ENCODE assay signal across 1 cellular context in the genomic region with DNA sequence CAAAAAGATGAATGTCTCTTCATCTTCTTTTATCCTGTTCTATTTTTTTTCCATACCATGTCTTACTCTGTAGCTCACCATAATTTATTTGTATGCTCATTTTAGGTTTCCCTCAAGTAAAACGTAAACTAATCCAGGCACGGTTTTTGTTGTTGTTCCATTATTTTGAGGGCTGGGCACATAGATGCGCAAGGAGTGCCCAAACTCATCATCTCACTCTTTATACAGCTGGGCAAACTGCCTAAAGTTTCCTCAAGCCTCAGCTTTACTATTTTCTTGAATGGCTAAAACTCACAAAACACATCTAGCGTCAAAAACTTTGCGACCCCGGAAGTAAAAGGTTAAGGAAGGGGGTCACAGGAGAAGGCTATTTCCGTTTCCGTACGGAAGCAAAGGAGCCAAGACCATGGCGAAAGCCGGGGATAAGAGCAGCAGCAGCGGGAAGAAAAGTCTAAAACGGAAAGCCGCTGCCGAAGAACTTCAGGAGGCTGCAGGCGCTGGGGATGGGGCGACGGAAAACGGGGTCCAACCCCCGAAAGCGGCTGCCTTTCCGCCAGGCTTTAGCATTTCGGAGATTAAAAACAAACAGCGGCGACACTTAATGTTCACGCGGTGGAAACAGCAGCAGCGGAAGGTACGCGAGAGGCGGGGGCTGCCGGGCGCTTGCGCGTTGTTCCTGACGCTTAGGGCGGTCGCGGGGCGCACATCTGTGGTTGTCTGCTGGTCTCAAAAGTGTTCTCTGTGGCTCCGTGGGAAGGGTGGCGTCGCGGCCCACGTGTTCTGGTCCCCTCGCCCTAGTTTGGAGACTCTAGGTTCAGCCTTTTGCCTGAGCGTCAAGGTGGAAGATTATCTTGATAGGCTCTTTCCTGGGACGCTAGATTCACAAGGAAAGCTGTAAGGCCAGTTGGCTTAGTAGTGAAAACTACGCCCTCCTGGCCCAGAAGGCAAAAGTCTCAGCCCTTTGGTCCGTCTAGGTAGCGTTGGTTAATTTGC.
TF ChIP-seq lines count a peak whose summit lies in the region.

A gene with protein sequence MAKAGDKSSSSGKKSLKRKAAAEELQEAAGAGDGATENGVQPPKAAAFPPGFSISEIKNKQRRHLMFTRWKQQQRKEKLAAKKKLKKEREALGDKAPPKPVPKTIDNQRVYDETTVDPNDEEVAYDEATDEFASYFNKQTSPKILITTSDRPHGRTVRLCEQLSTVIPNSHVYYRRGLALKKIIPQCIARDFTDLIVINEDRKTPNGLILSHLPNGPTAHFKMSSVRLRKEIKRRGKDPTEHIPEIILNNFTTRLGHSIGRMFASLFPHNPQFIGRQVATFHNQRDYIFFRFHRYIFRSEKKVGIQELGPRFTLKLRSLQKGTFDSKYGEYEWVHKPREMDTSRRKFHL (plus strand): TSS at position 391 of the 993 bp plus-strand sequence. CDS start 16 bp downstream, at position 407.

TF ChIP-seq in WTC11, 78 proteins besides CTCF, POLR2A, EP300 and RAD21 (continued from another document and continues in another):
- TF ChIP-seq, protein P1, sequence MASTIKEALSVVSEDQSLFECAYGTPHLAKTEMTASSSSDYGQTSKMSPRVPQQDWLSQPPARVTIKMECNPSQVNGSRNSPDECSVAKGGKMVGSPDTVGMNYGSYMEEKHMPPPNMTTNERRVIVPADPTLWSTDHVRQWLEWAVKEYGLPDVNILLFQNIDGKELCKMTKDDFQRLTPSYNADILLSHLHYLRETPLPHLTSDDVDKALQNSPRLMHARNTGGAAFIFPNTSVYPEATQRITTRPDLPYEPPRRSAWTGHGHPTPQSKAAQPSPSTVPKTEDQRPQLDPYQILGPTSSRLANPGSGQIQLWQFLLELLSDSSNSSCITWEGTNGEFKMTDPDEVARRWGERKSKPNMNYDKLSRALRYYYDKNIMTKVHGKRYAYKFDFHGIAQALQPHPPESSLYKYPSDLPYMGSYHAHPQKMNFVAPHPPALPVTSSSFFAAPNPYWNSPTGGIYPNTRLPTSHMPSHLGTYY (CRISPR knock-in tag; IDR thresholded peaks at IDR 0.05) = peak; percentile 83; the same call in 1 of the 2 replicates
- peak; percentile 92 for TF ChIP-seq ETV6 (CRISPR knock-in tag; IDR thresholded peaks at IDR 0.05)
- TF ChIP-seq RELA (CRISPR knock-in tag; IDR thresholded peaks at IDR 0.05; ENCODE audit: borderline replicate concordance) = no peak
- TF ChIP-seq, protein P2, sequence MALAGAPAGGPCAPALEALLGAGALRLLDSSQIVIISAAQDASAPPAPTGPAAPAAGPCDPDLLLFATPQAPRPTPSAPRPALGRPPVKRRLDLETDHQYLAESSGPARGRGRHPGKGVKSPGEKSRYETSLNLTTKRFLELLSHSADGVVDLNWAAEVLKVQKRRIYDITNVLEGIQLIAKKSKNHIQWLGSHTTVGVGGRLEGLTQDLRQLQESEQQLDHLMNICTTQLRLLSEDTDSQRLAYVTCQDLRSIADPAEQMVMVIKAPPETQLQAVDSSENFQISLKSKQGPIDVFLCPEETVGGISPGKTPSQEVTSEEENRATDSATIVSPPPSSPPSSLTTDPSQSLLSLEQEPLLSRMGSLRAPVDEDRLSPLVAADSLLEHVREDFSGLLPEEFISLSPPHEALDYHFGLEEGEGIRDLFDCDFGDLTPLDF (CRISPR knock-in tag; IDR thresholded peaks at IDR 0.05) = no peak
- TF ChIP-seq, protein P3, sequence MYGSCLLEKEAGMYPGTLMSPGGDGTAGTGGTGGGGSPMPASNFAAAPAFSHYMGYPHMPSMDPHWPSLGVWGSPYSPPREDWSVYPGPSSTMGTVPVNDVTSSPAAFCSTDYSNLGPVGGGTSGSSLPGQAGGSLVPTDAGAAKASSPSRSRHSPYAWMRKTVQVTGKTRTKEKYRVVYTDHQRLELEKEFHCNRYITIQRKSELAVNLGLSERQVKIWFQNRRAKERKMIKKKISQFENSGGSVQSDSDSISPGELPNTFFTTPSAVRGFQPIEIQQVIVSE (CRISPR knock-in tag; IDR thresholded peaks at IDR 0.05; ENCODE audit: borderline replicate concordance) = no peak
- no peak for TF ChIP-seq ESRRA (CRISPR knock-in tag; IDR thresholded peaks at IDR 0.05; ENCODE audit: borderline replicate concordance)
- TF ChIP-seq MXD4 (CRISPR knock-in tag; IDR thresholded peaks at IDR 0.05; ENCODE audit: borderline replicate concordance) = no peak
- no peak for TF ChIP-seq HMGA2 (CRISPR knock-in tag; IDR thresholded peaks at IDR 0.05)
- TF ChIP-seq, protein P4, sequence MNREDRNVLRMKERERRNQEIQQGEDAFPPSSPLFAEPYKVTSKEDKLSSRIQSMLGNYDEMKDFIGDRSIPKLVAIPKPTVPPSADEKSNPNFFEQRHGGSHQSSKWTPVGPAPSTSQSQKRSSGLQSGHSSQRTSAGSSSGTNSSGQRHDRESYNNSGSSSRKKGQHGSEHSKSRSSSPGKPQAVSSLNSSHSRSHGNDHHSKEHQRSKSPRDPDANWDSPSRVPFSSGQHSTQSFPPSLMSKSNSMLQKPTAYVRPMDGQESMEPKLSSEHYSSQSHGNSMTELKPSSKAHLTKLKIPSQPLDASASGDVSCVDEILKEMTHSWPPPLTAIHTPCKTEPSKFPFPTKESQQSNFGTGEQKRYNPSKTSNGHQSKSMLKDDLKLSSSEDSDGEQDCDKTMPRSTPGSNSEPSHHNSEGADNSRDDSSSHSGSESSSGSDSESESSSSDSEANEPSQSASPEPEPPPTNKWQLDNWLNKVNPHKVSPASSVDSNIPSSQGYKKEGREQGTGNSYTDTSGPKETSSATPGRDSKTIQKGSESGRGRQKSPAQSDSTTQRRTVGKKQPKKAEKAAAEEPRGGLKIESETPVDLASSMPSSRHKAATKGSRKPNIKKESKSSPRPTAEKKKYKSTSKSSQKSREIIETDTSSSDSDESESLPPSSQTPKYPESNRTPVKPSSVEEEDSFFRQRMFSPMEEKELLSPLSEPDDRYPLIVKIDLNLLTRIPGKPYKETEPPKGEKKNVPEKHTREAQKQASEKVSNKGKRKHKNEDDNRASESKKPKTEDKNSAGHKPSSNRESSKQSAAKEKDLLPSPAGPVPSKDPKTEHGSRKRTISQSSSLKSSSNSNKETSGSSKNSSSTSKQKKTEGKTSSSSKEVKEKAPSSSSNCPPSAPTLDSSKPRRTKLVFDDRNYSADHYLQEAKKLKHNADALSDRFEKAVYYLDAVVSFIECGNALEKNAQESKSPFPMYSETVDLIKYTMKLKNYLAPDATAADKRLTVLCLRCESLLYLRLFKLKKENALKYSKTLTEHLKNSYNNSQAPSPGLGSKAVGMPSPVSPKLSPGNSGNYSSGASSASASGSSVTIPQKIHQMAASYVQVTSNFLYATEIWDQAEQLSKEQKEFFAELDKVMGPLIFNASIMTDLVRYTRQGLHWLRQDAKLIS (CRISPR knock-in tag; IDR thresholded peaks at IDR 0.05; ENCODE audit: borderline replicate concordance) = no peak; the same call in 1 of the 2 replicates
- TF ChIP-seq ELF4 (CRISPR knock-in tag; IDR thresholded peaks at IDR 0.05; ENCODE audit: low read depth) = no peak
- TF ChIP-seq, protein P5, sequence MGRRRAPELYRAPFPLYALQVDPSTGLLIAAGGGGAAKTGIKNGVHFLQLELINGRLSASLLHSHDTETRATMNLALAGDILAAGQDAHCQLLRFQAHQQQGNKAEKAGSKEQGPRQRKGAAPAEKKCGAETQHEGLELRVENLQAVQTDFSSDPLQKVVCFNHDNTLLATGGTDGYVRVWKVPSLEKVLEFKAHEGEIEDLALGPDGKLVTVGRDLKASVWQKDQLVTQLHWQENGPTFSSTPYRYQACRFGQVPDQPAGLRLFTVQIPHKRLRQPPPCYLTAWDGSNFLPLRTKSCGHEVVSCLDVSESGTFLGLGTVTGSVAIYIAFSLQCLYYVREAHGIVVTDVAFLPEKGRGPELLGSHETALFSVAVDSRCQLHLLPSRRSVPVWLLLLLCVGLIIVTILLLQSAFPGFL (CRISPR knock-in tag; IDR thresholded peaks at IDR 0.05; ENCODE audit: borderline replicate concordance) = no peak
- TF ChIP-seq, protein P6, sequence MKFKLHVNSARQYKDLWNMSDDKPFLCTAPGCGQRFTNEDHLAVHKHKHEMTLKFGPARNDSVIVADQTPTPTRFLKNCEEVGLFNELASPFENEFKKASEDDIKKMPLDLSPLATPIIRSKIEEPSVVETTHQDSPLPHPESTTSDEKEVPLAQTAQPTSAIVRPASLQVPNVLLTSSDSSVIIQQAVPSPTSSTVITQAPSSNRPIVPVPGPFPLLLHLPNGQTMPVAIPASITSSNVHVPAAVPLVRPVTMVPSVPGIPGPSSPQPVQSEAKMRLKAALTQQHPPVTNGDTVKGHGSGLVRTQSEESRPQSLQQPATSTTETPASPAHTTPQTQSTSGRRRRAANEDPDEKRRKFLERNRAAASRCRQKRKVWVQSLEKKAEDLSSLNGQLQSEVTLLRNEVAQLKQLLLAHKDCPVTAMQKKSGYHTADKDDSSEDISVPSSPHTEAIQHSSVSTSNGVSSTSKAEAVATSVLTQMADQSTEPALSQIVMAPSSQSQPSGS (CRISPR knock-in tag; IDR thresholded peaks at IDR 0.05; ENCODE audit: borderline replicate concordance, low read depth) = no peak
- TF ChIP-seq ATF1 (CRISPR knock-in tag; IDR thresholded peaks at IDR 0.05) = no peak
- no peak for TF ChIP-seq FOXK1 (CRISPR knock-in tag; IDR thresholded peaks at IDR 0.05)
- TF ChIP-seq, protein P7, sequence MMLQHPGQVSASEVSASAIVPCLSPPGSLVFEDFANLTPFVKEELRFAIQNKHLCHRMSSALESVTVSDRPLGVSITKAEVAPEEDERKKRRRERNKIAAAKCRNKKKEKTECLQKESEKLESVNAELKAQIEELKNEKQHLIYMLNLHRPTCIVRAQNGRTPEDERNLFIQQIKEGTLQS (CRISPR knock-in tag; conservative IDR thresholded peaks at IDR 0.05) = no peak
- no peak for TF ChIP-seq ZNF317 (CRISPR knock-in tag; IDR thresholded peaks at IDR 0.05; ENCODE audit: borderline replicate concordance, low read depth)
- TF ChIP-seq, protein P8, sequence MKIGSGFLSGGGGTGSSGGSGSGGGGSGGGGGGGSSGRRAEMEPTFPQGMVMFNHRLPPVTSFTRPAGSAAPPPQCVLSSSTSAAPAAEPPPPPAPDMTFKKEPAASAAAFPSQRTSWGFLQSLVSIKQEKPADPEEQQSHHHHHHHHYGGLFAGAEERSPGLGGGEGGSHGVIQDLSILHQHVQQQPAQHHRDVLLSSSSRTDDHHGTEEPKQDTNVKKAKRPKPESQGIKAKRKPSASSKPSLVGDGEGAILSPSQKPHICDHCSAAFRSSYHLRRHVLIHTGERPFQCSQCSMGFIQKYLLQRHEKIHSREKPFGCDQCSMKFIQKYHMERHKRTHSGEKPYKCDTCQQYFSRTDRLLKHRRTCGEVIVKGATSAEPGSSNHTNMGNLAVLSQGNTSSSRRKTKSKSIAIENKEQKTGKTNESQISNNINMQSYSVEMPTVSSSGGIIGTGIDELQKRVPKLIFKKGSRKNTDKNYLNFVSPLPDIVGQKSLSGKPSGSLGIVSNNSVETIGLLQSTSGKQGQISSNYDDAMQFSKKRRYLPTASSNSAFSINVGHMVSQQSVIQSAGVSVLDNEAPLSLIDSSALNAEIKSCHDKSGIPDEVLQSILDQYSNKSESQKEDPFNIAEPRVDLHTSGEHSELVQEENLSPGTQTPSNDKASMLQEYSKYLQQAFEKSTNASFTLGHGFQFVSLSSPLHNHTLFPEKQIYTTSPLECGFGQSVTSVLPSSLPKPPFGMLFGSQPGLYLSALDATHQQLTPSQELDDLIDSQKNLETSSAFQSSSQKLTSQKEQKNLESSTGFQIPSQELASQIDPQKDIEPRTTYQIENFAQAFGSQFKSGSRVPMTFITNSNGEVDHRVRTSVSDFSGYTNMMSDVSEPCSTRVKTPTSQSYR (CRISPR knock-in tag; IDR thresholded peaks at IDR 0.05) = no peak
- TF ChIP-seq, protein P9, sequence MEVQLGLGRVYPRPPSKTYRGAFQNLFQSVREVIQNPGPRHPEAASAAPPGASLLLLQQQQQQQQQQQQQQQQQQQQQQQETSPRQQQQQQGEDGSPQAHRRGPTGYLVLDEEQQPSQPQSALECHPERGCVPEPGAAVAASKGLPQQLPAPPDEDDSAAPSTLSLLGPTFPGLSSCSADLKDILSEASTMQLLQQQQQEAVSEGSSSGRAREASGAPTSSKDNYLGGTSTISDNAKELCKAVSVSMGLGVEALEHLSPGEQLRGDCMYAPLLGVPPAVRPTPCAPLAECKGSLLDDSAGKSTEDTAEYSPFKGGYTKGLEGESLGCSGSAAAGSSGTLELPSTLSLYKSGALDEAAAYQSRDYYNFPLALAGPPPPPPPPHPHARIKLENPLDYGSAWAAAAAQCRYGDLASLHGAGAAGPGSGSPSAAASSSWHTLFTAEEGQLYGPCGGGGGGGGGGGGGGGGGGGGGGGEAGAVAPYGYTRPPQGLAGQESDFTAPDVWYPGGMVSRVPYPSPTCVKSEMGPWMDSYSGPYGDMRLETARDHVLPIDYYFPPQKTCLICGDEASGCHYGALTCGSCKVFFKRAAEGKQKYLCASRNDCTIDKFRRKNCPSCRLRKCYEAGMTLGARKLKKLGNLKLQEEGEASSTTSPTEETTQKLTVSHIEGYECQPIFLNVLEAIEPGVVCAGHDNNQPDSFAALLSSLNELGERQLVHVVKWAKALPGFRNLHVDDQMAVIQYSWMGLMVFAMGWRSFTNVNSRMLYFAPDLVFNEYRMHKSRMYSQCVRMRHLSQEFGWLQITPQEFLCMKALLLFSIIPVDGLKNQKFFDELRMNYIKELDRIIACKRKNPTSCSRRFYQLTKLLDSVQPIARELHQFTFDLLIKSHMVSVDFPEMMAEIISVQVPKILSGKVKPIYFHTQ (CRISPR knock-in tag; IDR thresholded peaks at IDR 0.05) = peak; percentile 79
- TF ChIP-seq GTF2I (CRISPR knock-in tag; conservative IDR thresholded peaks at IDR 0.05) = peak; percentile 44; the same call in 1 of the 2 replicates
- TF ChIP-seq, protein P10, sequence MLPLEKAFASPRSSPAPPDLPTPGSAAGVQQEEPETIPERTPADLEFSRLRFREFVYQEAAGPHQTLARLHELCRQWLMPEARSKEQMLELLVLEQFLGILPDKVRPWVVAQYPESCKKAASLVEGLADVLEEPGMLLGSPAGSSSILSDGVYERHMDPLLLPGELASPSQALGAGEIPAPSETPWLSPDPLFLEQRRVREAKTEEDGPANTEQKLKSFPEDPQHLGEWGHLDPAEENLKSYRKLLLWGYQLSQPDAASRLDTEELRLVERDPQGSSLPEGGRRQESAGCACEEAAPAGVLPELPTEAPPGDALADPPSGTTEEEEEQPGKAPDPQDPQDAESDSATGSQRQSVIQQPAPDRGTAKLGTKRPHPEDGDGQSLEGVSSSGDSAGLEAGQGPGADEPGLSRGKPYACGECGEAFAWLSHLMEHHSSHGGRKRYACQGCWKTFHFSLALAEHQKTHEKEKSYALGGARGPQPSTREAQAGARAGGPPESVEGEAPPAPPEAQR (CRISPR knock-in tag; IDR thresholded peaks at IDR 0.05) = peak; percentile 90
- TF ChIP-seq ZNF423 (CRISPR knock-in tag; IDR thresholded peaks at IDR 0.05) = peak; percentile 67
- TF ChIP-seq MYBL2 (CRISPR knock-in tag; IDR thresholded peaks at IDR 0.05) = no peak
- TF ChIP-seq OVOL2 (CRISPR knock-in tag; IDR thresholded peaks at IDR 0.05; ENCODE audit: borderline replicate concordance) = no peak
- TF ChIP-seq, protein P11, sequence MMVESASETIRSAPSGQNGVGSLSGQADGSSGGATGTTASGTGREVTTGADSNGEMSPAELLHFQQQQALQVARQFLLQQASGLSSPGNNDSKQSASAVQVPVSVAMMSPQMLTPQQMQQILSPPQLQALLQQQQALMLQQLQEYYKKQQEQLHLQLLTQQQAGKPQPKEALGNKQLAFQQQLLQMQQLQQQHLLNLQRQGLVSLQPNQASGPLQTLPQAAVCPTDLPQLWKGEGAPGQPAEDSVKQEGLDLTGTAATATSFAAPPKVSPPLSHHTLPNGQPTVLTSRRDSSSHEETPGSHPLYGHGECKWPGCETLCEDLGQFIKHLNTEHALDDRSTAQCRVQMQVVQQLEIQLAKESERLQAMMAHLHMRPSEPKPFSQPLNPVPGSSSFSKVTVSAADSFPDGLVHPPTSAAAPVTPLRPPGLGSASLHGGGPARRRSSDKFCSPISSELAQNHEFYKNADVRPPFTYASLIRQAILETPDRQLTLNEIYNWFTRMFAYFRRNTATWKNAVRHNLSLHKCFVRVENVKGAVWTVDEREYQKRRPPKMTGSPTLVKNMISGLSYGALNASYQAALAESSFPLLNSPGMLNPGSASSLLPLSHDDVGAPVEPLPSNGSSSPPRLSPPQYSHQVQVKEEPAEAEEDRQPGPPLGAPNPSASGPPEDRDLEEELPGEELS (CRISPR knock-in tag; IDR thresholded peaks at IDR 0.05) = 0 out of 2 replicates have a peak, but pooled peaks have one; percentile 7
- peak; percentile 65 for TF ChIP-seq SP1 (CRISPR knock-in tag; conservative IDR thresholded peaks at IDR 0.05)
- TF ChIP-seq GRHL2 (CRISPR knock-in tag; IDR thresholded peaks at IDR 0.05; ENCODE audit: insufficient replicate concordance, severe bottlenecking) = no peak
- TF ChIP-seq JUN (CRISPR knock-in tag; IDR thresholded peaks at IDR 0.05) = no peak
